1 cellular context compared by ENCODE assay signal in the genomic region with DNA sequence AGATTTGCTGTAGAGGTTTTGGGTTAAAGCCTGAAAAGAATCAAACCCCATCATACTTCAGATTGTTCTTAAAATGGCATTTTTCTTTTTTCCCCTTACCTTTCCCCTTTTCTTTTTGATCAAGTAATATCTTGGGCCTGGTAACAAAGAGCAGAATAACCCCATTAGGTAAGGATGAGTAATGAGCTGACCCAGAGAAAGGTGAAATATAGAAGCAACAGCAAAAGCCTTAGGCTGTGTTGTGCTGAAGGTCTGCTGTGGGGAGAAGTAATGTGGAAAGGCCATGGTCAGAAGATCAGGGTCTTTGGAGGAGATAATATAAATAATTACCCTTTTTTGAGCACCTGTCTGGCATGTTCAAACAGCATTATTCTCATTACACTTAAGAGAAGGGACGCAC.
A peak's percentile ranks its signal among the peaks of the same experiment; 100 is the strongest.
TF ChIP-seq lines count a peak whose summit lies in the region.

No MANE protein-coding gene starts in this region.

TF ChIP-seq in HepG2, 621 proteins besides CTCF, POLR2A, EP300 and RAD21:
- TF ChIP-seq HNRNPK (IDR thresholded peaks at IDR 0.05; ENCODE audit: low read depth, low read length, poor library complexity, severe bottlenecking) = peak; percentile 20
- no peak for TF ChIP-seq ATM (IDR thresholded peaks at IDR 0.05; ENCODE audit: borderline replicate concordance)
- no peak for TF ChIP-seq RARG (CRISPR knock-in tag; IDR thresholded peaks at IDR 0.05; ENCODE audit: low read depth)
- no peak for TF ChIP-seq FOXJ3 (CRISPR knock-in tag; IDR thresholded peaks at IDR 0.05; ENCODE audit: borderline replicate concordance)
- TF ChIP-seq HDAC1 (CRISPR knock-in tag; IDR thresholded peaks at IDR 0.05) = no peak
- no peak for TF ChIP-seq ZMYM4 (CRISPR knock-in tag; IDR thresholded peaks at IDR 0.05)
- no peak for TF ChIP-seq ZKSCAN1 (IDR thresholded peaks at IDR 0.05; ENCODE audit: low read length)
- no peak for TF ChIP-seq ZFP82 (CRISPR knock-in tag; IDR thresholded peaks at IDR 0.05; ENCODE audit: borderline replicate concordance)
- TF ChIP-seq NFE2 (CRISPR knock-in tag; IDR thresholded peaks at IDR 0.05) = no peak
- TF ChIP-seq ZMYM3 (CRISPR knock-in tag; IDR thresholded peaks at IDR 0.05) = no peak
- TF ChIP-seq ZXDC (CRISPR knock-in tag; IDR thresholded peaks at IDR 0.05) = no peak
- no peak for TF ChIP-seq HDAC6 (IDR thresholded peaks at IDR 0.05; ENCODE audit: low read depth, low read length)
- no peak for TF ChIP-seq EEA1 (CRISPR knock-in tag; IDR thresholded peaks at IDR 0.05; ENCODE audit: borderline replicate concordance)
- TF ChIP-seq KLF9 (CRISPR knock-in tag; IDR thresholded peaks at IDR 0.05; ENCODE audit: low read depth) = 0 out of 2 replicates have a peak, but pooled peaks have one; percentile 0
- TF ChIP-seq, protein P1, sequence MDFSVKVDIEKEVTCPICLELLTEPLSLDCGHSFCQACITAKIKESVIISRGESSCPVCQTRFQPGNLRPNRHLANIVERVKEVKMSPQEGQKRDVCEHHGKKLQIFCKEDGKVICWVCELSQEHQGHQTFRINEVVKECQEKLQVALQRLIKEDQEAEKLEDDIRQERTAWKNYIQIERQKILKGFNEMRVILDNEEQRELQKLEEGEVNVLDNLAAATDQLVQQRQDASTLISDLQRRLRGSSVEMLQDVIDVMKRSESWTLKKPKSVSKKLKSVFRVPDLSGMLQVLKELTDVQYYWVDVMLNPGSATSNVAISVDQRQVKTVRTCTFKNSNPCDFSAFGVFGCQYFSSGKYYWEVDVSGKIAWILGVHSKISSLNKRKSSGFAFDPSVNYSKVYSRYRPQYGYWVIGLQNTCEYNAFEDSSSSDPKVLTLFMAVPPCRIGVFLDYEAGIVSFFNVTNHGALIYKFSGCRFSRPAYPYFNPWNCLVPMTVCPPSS (IDR thresholded peaks at IDR 0.05) = no peak
